ENCODE assay signal across 9 cellular contexts in the genomic region with DNA sequence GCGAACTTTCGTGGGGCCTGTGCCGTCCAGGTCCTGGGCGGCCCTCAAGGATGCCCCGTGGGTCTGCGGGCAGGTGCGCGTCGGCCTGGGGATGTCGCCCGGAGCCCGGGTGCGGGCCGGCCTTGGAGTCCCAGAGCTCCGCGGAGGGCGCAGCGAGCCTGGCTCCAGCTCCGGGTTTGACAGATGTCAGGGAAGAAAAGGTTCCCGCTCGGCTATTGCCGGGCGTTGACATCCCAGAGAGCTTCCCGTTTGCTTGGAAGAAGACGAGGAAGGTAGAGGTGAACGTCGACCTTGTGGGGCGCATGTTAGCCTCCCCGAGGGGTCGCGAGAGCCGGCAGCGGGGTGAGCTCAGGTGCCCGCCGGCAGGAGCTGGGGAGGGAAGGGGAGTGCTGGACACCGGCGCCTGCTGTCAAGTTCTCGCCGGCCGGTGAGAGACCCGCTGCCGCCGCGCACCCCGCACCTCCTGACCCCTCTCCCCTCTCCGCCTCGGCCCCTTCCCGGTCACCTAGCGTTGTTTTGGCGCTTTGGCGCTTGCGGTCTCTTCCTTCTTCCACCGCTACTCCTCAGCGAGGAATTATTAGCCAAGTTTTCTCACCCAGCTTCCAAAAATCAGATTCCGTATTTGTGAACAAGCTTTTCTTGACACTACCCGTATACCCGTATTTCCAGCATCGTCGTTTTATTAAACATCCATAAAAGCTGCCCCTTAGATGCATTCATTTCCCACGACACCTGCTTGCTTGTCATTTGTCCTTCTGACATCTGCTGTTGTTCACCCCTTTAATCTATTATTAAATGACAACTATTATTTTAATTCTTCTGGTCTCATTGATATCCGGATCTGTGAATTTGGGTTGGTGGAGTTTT. TPM values are rescaled to one million over a fixed set of nuclear protein-coding genes. Genes with fewer than 3 reads are reported as not detected.
DNase-seq lines count a peak whose midpoint lies in the region; ATAC-seq, FAIRE-seq and TF ChIP-seq lines count a peak whose summit lies in the region.
"Had no signal": no experiment of that assay in that cellular context is flagged by ENCODE, and none has a peak within 500 bp of the region (broad histone marks: within the 10 kb centered on the region; RNA-seq: fewer than 3 reads in every experiment).

No MANE protein-coding gene starts in this region.

- POLR2A ChIA-PET in A549 (lab: Yijun Ruan, JAX), result interaction anchor here (1.1 kb wide), 1 partner anchor 63 kb away, joined by 8 read pairs; no protein-coding TSS in a partner anchor

- peak overlapping the region; percentile 84 for H3K4me2 ChIP-seq in A549

- CTCF ChIA-PET in A549 (lab: Yijun Ruan, JAX), result interaction anchor here (1.0 to 3.7 kb wide), 7 partner anchors 9 to 68 kb away, joined by 3 to 13 read pairs (median 10); no protein-coding TSS in a partner anchor

- TF ChIP-seq RAD21 in A549 (conservative IDR thresholded peaks at IDR 0.05 in 1 of 2, IDR thresholded peaks at IDR 0.05 in 1 of 2), result no peak

- H3K4me3 ChIP-seq in A549 (peak overlapping the region; percentile 96), GM12865 (ENCODE audit: low read depth, low read length) (peak overlapping the region; percentile 98), WI38 (ENCODE audit: low read depth, low read length) (peak overlapping the region; percentile 89), left ventricle myocardium inferior (peak overlapping the region; percentile 100), sigmoid colon (peak overlapping the region; percentile 77 to 87 (median 83))

- TF ChIP-seq CTCF in A549 (IDR thresholded peaks at IDR 0.05) (no peak), GM12865 (IDR thresholded peaks at IDR 0.05; ENCODE audit: insufficient read depth, low read depth, low read length, missing control alignments) (no peak), WI38 (IDR thresholded peaks at IDR 0.05; ENCODE audit: low read depth, low read length) (no peak), left ventricle myocardium inferior (IDR thresholded peaks at IDR 0.05; ENCODE audit: borderline replicate concordance) (no peak), sigmoid colon (IDR thresholded peaks at IDR 0.05) (no peak)

- ATAC-seq in A549 (peak in 1 of 2 experiments; percentile 0; a peak in 1 of 6 replicates), HG02885 (IDR thresholded peaks at IDR 0.05; ENCODE audit: poor library complexity, unreplicated experiment) (no peak), GM21576 (IDR thresholded peaks at IDR 0.05; ENCODE audit: unreplicated experiment) (no peak)

- no peaks in the 10 kb centered on the region for H3K36me3 ChIP-seq in left ventricle myocardium inferior
- H3K36me3 ChIP-seq in sigmoid colon, result no peaks in the 10 kb centered on the region

- 66% methylated on average over 40 of the region's 61 CpGs for WGBS in A549 (ENCODE audit: missing lambda C conversion rate)
- 3 to 6% methylated on average over 61 of the region's 61 CpGs for WGBS in sigmoid colon, 2 donors

- H3K27ac ChIP-seq in A549 (peak overlapping the region; percentile 83 to 93), left ventricle myocardium inferior (replicated peaks) (peak overlapping the region; percentile 91), sigmoid colon (peak overlapping the region; percentile 89 to 95 (median 92))

- DNase-seq in A549 (ENCODE audit: low read depth in 1 of 2, low spot score in 1 of 2), result peak in 1 of 2 experiments; percentile 9
- DNase-seq in GM12865 (ENCODE audit: low read depth), result no peak
- DNase-seq in left ventricle myocardium inferior, result peak; percentile 18
- no peak for DNase-seq in sigmoid colon
- no peak for DNase-seq in SKM-1 (lab: John Stamatoyannopoulos, UW; ENCODE audit: unreplicated experiment)

- TF ChIP-seq POLR2A in A549 (IDR thresholded peaks at IDR 0.05; ENCODE audit: low read length), result no peak
- no peak for TF ChIP-seq POLR2A in sigmoid colon (IDR thresholded peaks at IDR 0.05)

- TF ChIP-seq EP300 in A549 (IDR thresholded peaks at IDR 0.05) (no peak), sigmoid colon (IDR thresholded peaks at IDR 0.05) (no peak)

- intact Hi-C loops in left ventricle myocardium inferior (cut with micrococcal nuclease), result no loop called here
- intact Hi-C loops in sigmoid colon (cut with DNase I), result loop anchor here (10.0 kb wide), 1 partner anchor 186 kb away; a partner anchor contains a TSS

- no peak for FAIRE-seq in A549 (lab: Jason Lieb, UNC)
- FAIRE-seq: frontal cortex had no signal

- H3K9me3 ChIP-seq in A549 (no peaks in the 10 kb centered on the region), left ventricle myocardium inferior (replicated peaks) (no peaks in the 10 kb centered on the region), sigmoid colon (no peaks in the 10 kb centered on the region)

- H3K4me1 ChIP-seq in A549, result peaks cover 24% of the 10 kb centered on the region; the same call in 2 of the 3 replicates
- peaks cover 69% of the 10 kb centered on the region for H3K4me1 ChIP-seq in left ventricle myocardium inferior
- peaks cover 0 to 38% (median 19%) of the 10 kb centered on the region in 4 donors for H3K4me1 ChIP-seq in sigmoid colon

- H3K27me3 ChIP-seq in left ventricle myocardium inferior (ENCODE audit: low read depth) (no peaks in the 10 kb centered on the region), sigmoid colon (no peaks in the 10 kb centered on the region)

TF ChIP-seq in A549, 52 proteins besides CTCF, POLR2A, EP300 and RAD21:
- TF ChIP-seq FOXS1 (CRISPR knock-in tag; IDR thresholded peaks at IDR 0.05) (no peak), TFCP2L1 (CRISPR knock-in tag; IDR thresholded peaks at IDR 0.05) (no peak), RARB (CRISPR knock-in tag; IDR thresholded peaks at IDR 0.05) (no peak), HDAC2 (IDR thresholded peaks at IDR 0.05) (no peak), ZC3H11A (IDR thresholded peaks at IDR 0.05) (no peak), NR3C1 (IDR thresholded peaks at IDR 0.05) (no peak), GATA3 (IDR thresholded peaks at IDR 0.05; ENCODE audit: borderline replicate concordance) (no peak), ESRRA (IDR thresholded peaks at IDR 0.05; ENCODE audit: borderline replicate concordance, low read length) (no peak), EHF (CRISPR knock-in tag; IDR thresholded peaks at IDR 0.05) (no peak), KDM1A (IDR thresholded peaks at IDR 0.05; ENCODE audit: low read depth) (no peak), RCOR1 (IDR thresholded peaks at IDR 0.05; ENCODE audit: low read depth, low read length) (no peak)
- TF ChIP-seq, protein P1, sequence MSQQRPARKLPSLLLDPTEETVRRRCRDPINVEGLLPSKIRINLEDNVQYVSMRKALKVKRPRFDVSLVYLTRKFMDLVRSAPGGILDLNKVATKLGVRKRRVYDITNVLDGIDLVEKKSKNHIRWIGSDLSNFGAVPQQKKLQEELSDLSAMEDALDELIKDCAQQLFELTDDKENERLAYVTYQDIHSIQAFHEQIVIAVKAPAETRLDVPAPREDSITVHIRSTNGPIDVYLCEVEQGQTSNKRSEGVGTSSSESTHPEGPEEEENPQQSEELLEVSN (IDR thresholded peaks at IDR 0.05; ENCODE audit: borderline replicate concordance, low read depth), result no peak
- TF ChIP-seq, protein P2, sequence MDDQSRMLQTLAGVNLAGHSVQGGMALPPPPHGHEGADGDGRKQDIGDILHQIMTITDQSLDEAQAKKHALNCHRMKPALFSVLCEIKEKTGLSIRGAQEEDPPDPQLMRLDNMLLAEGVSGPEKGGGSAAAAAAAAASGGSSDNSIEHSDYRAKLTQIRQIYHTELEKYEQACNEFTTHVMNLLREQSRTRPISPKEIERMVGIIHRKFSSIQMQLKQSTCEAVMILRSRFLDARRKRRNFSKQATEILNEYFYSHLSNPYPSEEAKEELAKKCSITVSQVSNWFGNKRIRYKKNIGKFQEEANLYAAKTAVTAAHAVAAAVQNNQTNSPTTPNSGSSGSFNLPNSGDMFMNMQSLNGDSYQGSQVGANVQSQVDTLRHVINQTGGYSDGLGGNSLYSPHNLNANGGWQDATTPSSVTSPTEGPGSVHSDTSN (IDR thresholded peaks at IDR 0.05), result no peak
- TF ChIP-seq, protein P3, sequence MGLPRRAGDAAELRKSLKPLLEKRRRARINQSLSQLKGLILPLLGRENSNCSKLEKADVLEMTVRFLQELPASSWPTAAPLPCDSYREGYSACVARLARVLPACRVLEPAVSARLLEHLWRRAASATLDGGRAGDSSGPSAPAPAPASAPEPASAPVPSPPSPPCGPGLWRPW (IDR thresholded peaks at IDR 0.05), result no peak

RNA-seq across cellular contexts. Expression of a gene that starts 1.3 kb away (rescaled TPM):
- polyA plus RNA-seq in A549 (2011; rRNA removed) (25.2 and 29.2 TPM in 2 replicates), A549 (2017; fragmentation: RNase III; extraction: RNeasy Plus Mini Kit Qiagen cat#74134 plus additional on column Dnase treatment) (20.1 to 29.2 TPM (median 28.6 TPM) in 3 replicates), sigmoid colon (10 to 100 TPM; 10.8 to 27.7 (median 13.8) TPM)
- 7.3 and 8.2 TPM in 2 replicates for polyA plus RNA-seq in A549 (2012; cell fraction: cytosol; rRNA removed)
- 6.5 and 10.4 TPM in 2 replicates for polyA plus RNA-seq in A549 (2012; cell fraction: nucleus; rRNA removed)
- polyA minus RNA-seq in A549 (2011; rRNA and poly(A)+ RNA removed), result 22.2 and 40.0 TPM in 2 replicates
- total RNA-seq in left ventricle myocardium inferior (7.1 TPM), sigmoid colon (10 to 100 TPM; 21.0 to 41.5 (median 29.1) TPM)
